ENCODE assay signal across 13 cellular contexts in the genomic region with DNA sequence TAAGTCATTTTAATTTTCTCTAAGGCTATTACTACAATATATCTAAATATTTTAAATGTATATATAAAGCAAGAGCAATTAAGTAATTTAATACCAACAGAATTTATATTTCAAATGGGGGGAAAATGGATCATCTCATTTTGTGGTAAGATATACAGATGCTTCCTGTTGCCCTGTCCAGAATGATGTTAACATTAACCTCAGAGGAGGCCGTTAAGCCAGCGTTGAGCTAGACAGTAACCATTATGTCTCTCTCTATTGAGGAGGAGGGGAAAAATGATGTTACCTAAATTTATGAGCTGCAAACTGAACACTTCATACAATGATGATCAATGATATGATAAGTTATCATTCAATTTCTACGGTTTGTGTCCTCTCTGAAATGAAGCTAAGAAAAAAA.
"Had no signal": no experiment of that assay in that cellular context is flagged by ENCODE, and none has a peak within 500 bp of the region (broad histone marks: within the 10 kb centered on the region; RNA-seq: fewer than 3 reads in every experiment).

No MANE protein-coding gene starts in this region.

- ATAC-seq: effector memory CD8-positive, alpha-beta T cell; foreskin keratinocyte; heart left ventricle; stimulated activated memory B cell treated with anti-CD40 and anti-IgM and Interleukin-4, amounts not matched to agents 10 μg/mL and 1 μg/mL and 100 μg/mL, for 72 hours; T-helper 17 cell had no signal

- DNase-seq: activated CD4-positive, alpha-beta T cell treated with anti-CD3 and anti-CD28 coated beads, Interleukin-2, amount 50 U/mL, for 4 hours; activated naive CD4-positive, alpha-beta T cell treated with Interleukin-2 at 50 U/mL for 16 hours; activated T-cell treated with anti-CD3 and anti-CD28 coated beads for 4 hours; cerebellar nuclear complex; effector memory CD8-positive, alpha-beta T cell; foreskin keratinocyte; heart left ventricle; midbrain; ovary; sigmoid colon; stimulated activated CD4-positive, alpha-beta T cell treated with anti-CD3 and anti-CD28 coated beads, Interleukin-1b, Interleukin-23, amount 100 ng/mL, for 48 hours; T-helper 17 cell had no signal
